In genomic region chr6:154815938-154816820, GRCh38 we compare ENCODE assay signal across 11 cellular contexts.
DNase-seq lines count a peak whose midpoint lies in the region; ATAC-seq and TF ChIP-seq lines count a peak whose summit lies in the region.
"Had no signal": no experiment of that assay in that cellular context is flagged by ENCODE, and none has a peak within 500 bp of the region (broad histone marks: within the 10 kb centered on the region; RNA-seq: fewer than 3 reads in every experiment).

No MANE protein-coding gene starts in this region.

- ATAC-seq in HG03196 (IDR thresholded peaks at IDR 0.05; ENCODE audit: unreplicated experiment) (no peak), GM19463 (IDR thresholded peaks at IDR 0.05; ENCODE audit: unreplicated experiment) (no peak)
- ATAC-seq: heart right ventricle had no signal

- intact Hi-C loops in PC-9 (cut with micrococcal nuclease; ENCODE audit: unreplicated experiment), result no loop called here

- H2AFZ ChIP-seq in GM23248, result no peak overlapping the region
- no peak overlapping the region for H2AFZ ChIP-seq in SU-DHL-6 (ENCODE audit: low read depth, low read length, severe bottlenecking)
- no peak overlapping the region for H2AFZ ChIP-seq in smooth muscle cell (ENCODE audit: low read depth)
- no peak overlapping the region for H2AFZ ChIP-seq in PC-9

- BruUV-seq in PC-9 (replicated peaks; lab: Mats Ljungman, UMichigan), result no TSS peak

- in situ Hi-C loops in GM23248 (cut with MboI), result no loop called here

- no peaks in the 10 kb centered on the region for H3F3A ChIP-seq in GM23248 (ENCODE audit: insufficient read depth)
- H3F3A ChIP-seq in SU-DHL-6 (ENCODE audit: insufficient read depth), result peaks cover 47% of the 10 kb centered on the region
- peaks cover 23% of the 10 kb centered on the region for H3F3A ChIP-seq in smooth muscle cell (ENCODE audit: low read depth)
- peaks cover 15% of the 10 kb centered on the region; the same call in 1 of the 2 replicates for H3F3A ChIP-seq in PC-9 (ENCODE audit: insufficient read depth, low read depth)

- H3K4me2 ChIP-seq in GM23248 (ENCODE audit: unreplicated experiment) (no peak overlapping the region), SU-DHL-6 (ENCODE audit: low read depth, low read length, poor library complexity, severe bottlenecking) (peak overlapping the region; percentile 58), smooth muscle cell (peak overlapping the region; percentile 53), PC-9 (no peak overlapping the region)

- H3K9me3 ChIP-seq in GM23248 (ENCODE audit: low read depth) (no peaks in the 10 kb centered on the region), SU-DHL-6 (ENCODE audit: insufficient read depth, low read length) (no peaks in the 10 kb centered on the region), smooth muscle cell (replicated peaks; ENCODE audit: low read depth) (no peaks in the 10 kb centered on the region), PC-9 (ENCODE audit: insufficient read depth, low read depth) (no peaks in the 10 kb centered on the region)
- H3K9me3 ChIP-seq: heart right ventricle had no signal

- no peak overlapping the region for H3K4me3 ChIP-seq in GM23248
- no peak overlapping the region for H3K4me3 ChIP-seq in SU-DHL-6 (ENCODE audit: insufficient read depth, low read length, poor library complexity, severe bottlenecking)
- no peak overlapping the region for H3K4me3 ChIP-seq in smooth muscle cell
- H3K4me3 ChIP-seq in PC-9, result no peak overlapping the region
- H3K4me3 ChIP-seq: heart right ventricle had no signal

- no peaks in the 10 kb centered on the region for H4K20me1 ChIP-seq in GM23248 (ENCODE audit: insufficient read depth)
- H4K20me1 ChIP-seq in SU-DHL-6 (ENCODE audit: low read depth, low read length), result no peaks in the 10 kb centered on the region
- peaks cover 44% of the 10 kb centered on the region for H4K20me1 ChIP-seq in smooth muscle cell (ENCODE audit: low read depth)
- peaks cover 11% of the 10 kb centered on the region; the same call in 1 of the 2 replicates for H4K20me1 ChIP-seq in PC-9 (ENCODE audit: insufficient read depth)

- H3K27me3 ChIP-seq in GM23248 (replicated peaks; ENCODE audit: insufficient read depth) (no peaks in the 10 kb centered on the region), SU-DHL-6 (ENCODE audit: low read length) (no peaks in the 10 kb centered on the region), smooth muscle cell (ENCODE audit: low read depth) (no peaks in the 10 kb centered on the region), PC-9 (ENCODE audit: insufficient read depth, low read depth) (no peaks in the 10 kb centered on the region)
- H3K27me3 ChIP-seq: heart right ventricle had no signal

- H3K27ac ChIP-seq in GM23248 (peak overlapping the region; percentile 36), SU-DHL-6 (ENCODE audit: low read depth, low read length) (peak overlapping the region; percentile 92), smooth muscle cell (ENCODE audit: low read depth) (peak overlapping the region; percentile 90), PC-9 (no peak overlapping the region)
- H3K27ac ChIP-seq: heart right ventricle had no signal

- H3K9ac ChIP-seq in GM23248 (no peak overlapping the region; the same call in 1 of the 2 replicates), SU-DHL-6 (ENCODE audit: low read length) (no peak overlapping the region), smooth muscle cell (ENCODE audit: low read depth) (peak overlapping the region; percentile 38)

- POLR2A ChIA-PET in PC-9 (lab: Charles Lee; ENCODE audit: unreplicated experiment), result no interaction called here

- CTCF ChIA-PET in PC-9 (lab: Charles Lee), result no interaction called here

- DNase-seq in GM23248, result peak; percentile 57
- DNase-seq in fibroblast of peridontal ligament (ENCODE audit: extremely low read depth), result peak; percentile 69
- DNase-seq in smooth muscle cell (lab: John Stamatoyannopoulos, UW; ENCODE audit: unreplicated experiment), result no peak
- no peak for DNase-seq in PC-9
- DNase-seq: activated CD4-positive, CD25-positive, alpha-beta regulatory T cell; CD4-positive, alpha-beta memory T cell; heart right ventricle; NCI-H446 had no signal

- 63 to 67% methylated on average over 5 of the region's 5 CpGs for WGBS in GM23248 (ENCODE audit: low coverage in 1 of 2, low lambda C conversion rate in 2 of 2, missing lambda C conversion rate in 2 of 2), 2 experiments
- 70% methylated on average over 5 of the region's 5 CpGs for WGBS in smooth muscle cell (ENCODE audit: low lambda C conversion rate)

- TF ChIP-seq CTCF in SU-DHL-6 (IDR thresholded peaks at IDR 0.05; ENCODE audit: insufficient read depth, low read length, poor library complexity, severe bottlenecking) (no peak), smooth muscle cell (IDR thresholded peaks at IDR 0.05; ENCODE audit: borderline replicate concordance, insufficient read depth, poor library complexity, severe bottlenecking) (no peak), PC-9 (conservative IDR thresholded peaks at IDR 0.05) (no peak)

- H3K79me2 ChIP-seq in GM23248 (ENCODE audit: insufficient read depth), result peaks cover 66% of the 10 kb centered on the region
- 0 out of 2 replicates have a peak, but pooled peaks cover 12% of the 10 kb centered on the region for H3K79me2 ChIP-seq in SU-DHL-6 (ENCODE audit: insufficient read depth, low read length)
- H3K79me2 ChIP-seq in smooth muscle cell (ENCODE audit: low read depth), result peaks cover 40% of the 10 kb centered on the region
- no peaks in the 10 kb centered on the region for H3K79me2 ChIP-seq in PC-9 (ENCODE audit: low read depth)

- H3K36me3 ChIP-seq in GM23248 (ENCODE audit: low read depth) (peaks cover 65% of the 10 kb centered on the region), SU-DHL-6 (ENCODE audit: low read length) (peaks cover 66% of the 10 kb centered on the region), smooth muscle cell (ENCODE audit: low read depth) (peaks cover 53% of the 10 kb centered on the region), PC-9 (ENCODE audit: low read depth) (peaks cover 21% of the 10 kb centered on the region)

- peaks cover 5% of the 10 kb centered on the region; the same call in 1 of the 2 replicates for H3K4me1 ChIP-seq in GM23248 (ENCODE audit: insufficient read depth)
- H3K4me1 ChIP-seq in smooth muscle cell (ENCODE audit: low read depth), result no peaks in the 10 kb centered on the region
- no peaks in the 10 kb centered on the region for H3K4me1 ChIP-seq in PC-9 (replicated peaks; ENCODE audit: insufficient read depth)
- H3K4me1 ChIP-seq: heart right ventricle had no signal

- H3K9me2 ChIP-seq in GM23248 (ENCODE audit: insufficient read depth), result no peaks in the 10 kb centered on the region
- H3K9me2 ChIP-seq in SU-DHL-6 (replicated peaks; ENCODE audit: insufficient read depth, low read length), result no peaks in the 10 kb centered on the region
- H3K9me2 ChIP-seq in PC-9 (ENCODE audit: insufficient read depth), result no peaks in the 10 kb centered on the region

Comparison
In these comparisons a context has a peak if more than half of its experiments do, and no peak if none do; other contexts are left out.
1. DNase-seq: peak in GM23248 (single experiment) and fibroblast of peridontal ligament (single experiment); none in smooth muscle cell (single experiment) and PC-9 (0 of 2).
2. H3K4me2 ChIP-seq: peak in SU-DHL-6 (single experiment) and smooth muscle cell (single experiment); none in GM23248 (single experiment) and PC-9 (single experiment).